In genomic region chr2:209097168-209097567, GRCh38 we compare ENCODE assay signal across 23 cellular contexts.
"Had no signal": no experiment of that assay in that cellular context is flagged by ENCODE, and none has a peak within 500 bp of the region (broad histone marks: within the 10 kb centered on the region; RNA-seq: fewer than 3 reads in every experiment).

No MANE protein-coding gene starts in this region.

- H3K27ac Mint-ChIP-seq: activated CD4-positive, alpha-beta T cell treated with anti-CD3 and anti-CD28 coated beads for 36 hours; activated CD8-positive, alpha-beta T cell treated with anti-CD3 and anti-CD28 coated beads for 36 hours; activated naive CD4-positive, alpha-beta T cell treated with anti-CD3 and anti-CD28 coated beads, Interleukin-2, amount 10 ng/mL, durations not matched to agents 7 days and 5 days; activated naive CD8-positive, alpha-beta T cell treated with anti-CD3 and anti-CD28 coated beads for 36 hours; activated T-cell treated with anti-CD3 and anti-CD28 coated beads, Interleukin-2, amount 50 U/mL, for 72 hours; activated T-helper 2 cell treated with anti-CD3 and anti-CD28 coated beads, Interferon-gamma antibody, Interleukin-2, Interleukin-4, amounts not matched to agents 10 μg/mL and 5 μg/mL and 100 μg/mL, durations not matched to agents 14 hours and 24 hours and 36 hours; T-helper 17 cell had no signal

- H3K4me3 Mint-ChIP-seq: activated CD4-positive, alpha-beta T cell treated with anti-CD3 and anti-CD28 coated beads for 36 hours; activated CD8-positive, alpha-beta T cell treated with anti-CD3 and anti-CD28 coated beads for 36 hours; activated naive CD4-positive, alpha-beta T cell treated with anti-CD3 and anti-CD28 coated beads, Interleukin-2, amount 10 ng/mL, durations not matched to agents 7 days and 5 days; activated naive CD8-positive, alpha-beta T cell treated with anti-CD3 and anti-CD28 coated beads for 36 hours; activated T-cell treated with anti-CD3 and anti-CD28 coated beads, Interleukin-2, amount 50 U/mL, for 72 hours; T-helper 17 cell had no signal

- H3K27me3 Mint-ChIP-seq: activated naive CD4-positive, alpha-beta T cell treated with anti-CD3 and anti-CD28 coated beads, Interleukin-2, amount 10 ng/mL, durations not matched to agents 7 days and 5 days; T-helper 17 cell had no signal

- H3K4me3 ChIP-seq: cardiac muscle cell, K562, SJSA1 had no signal

- H3K9me3 Mint-ChIP-seq: activated CD8-positive, alpha-beta T cell treated with anti-CD3 and anti-CD28 coated beads for 36 hours; activated naive CD8-positive, alpha-beta T cell treated with anti-CD3 and anti-CD28 coated beads for 36 hours; activated T-helper 2 cell treated with anti-CD3 and anti-CD28 coated beads, Interferon-gamma antibody, Interleukin-2, Interleukin-4, amounts not matched to agents 10 μg/mL and 5 μg/mL and 100 μg/mL, durations not matched to agents 14 hours and 24 hours and 36 hours had no signal

- H3K4me1 Mint-ChIP-seq: activated CD4-positive, alpha-beta T cell treated with anti-CD3 and anti-CD28 coated beads for 36 hours; activated naive CD4-positive, alpha-beta T cell treated with anti-CD3 and anti-CD28 coated beads, Interleukin-2, amount 10 ng/mL, durations not matched to agents 7 days and 5 days; activated naive CD8-positive, alpha-beta T cell treated with anti-CD3 and anti-CD28 coated beads for 36 hours; T-helper 17 cell had no signal

- H3K36me3 Mint-ChIP-seq: activated naive CD4-positive, alpha-beta T cell treated with anti-CD3 and anti-CD28 coated beads, Interleukin-2, amount 10 ng/mL, durations not matched to agents 7 days and 5 days; activated naive CD8-positive, alpha-beta T cell treated with anti-CD3 and anti-CD28 coated beads for 36 hours had no signal

- H3K9me3 ChIP-seq: SJSA1 had no signal

- H3K27me3 ChIP-seq: brain microvascular endothelial cell, cardiac muscle cell, SJSA1 had no signal

- H3K36me3 ChIP-seq: brain microvascular endothelial cell, cardiac muscle cell, SJSA1 had no signal

- H3K4me1 ChIP-seq: SJSA1 had no signal

- H3K27ac ChIP-seq: brain microvascular endothelial cell, cardiac muscle cell, SJSA1, VCaP had no signal

- DNase-seq: activated CD4-positive, alpha-beta T cell treated with anti-CD3 and anti-CD28 coated beads for 36 hours; activated CD8-positive, alpha-beta memory T cell treated with anti-CD3 and anti-CD28 coated beads, Interleukin-2, amount 50 U/mL, for 4 hours; activated CD8-positive, alpha-beta T cell treated with anti-CD3 and anti-CD28 coated beads for 36 hours; activated gamma-delta T cell treated with Interleukin-2 at 50 U/mL for 16 hours; activated naive CD4-positive, alpha-beta T cell treated with anti-CD3 and anti-CD28 coated beads, Interleukin-2, amount 10 ng/mL, durations not matched to agents 7 days and 5 days; activated naive CD8-positive, alpha-beta T cell treated with anti-CD3 and anti-CD28 coated beads for 36 hours; activated T-cell treated with anti-CD3 and anti-CD28 coated beads, Interleukin-2, amount 50 U/mL, for 72 hours; brain microvascular endothelial cell; Kasumi-1; NCI-H1048; NCI-H146; NCI-H187 treated with DMSO at 0.1 percent for 48 hours; NCI-H2081 treated with DMSO at 0.1 percent for 48 hours; NCI-H510A treated with DMSO at 0.1 percent for 48 hours; NCI-H69; PC-3; T-helper 17 cell; T-helper 9 cell had no signal
